In genomic region chr2:85549826-85550225, GRCh38 we compare ENCODE assay signal across 10 cellular contexts. TPM values are rescaled to one million over a fixed set of nuclear protein-coding genes. Genes with fewer than 3 reads are reported as not detected.
DNase-seq lines count a peak whose midpoint lies in the region; ATAC-seq and TF ChIP-seq lines count a peak whose summit lies in the region.
"Had no signal": no experiment of that assay in that cellular context is flagged by ENCODE, and none has a peak within 500 bp of the region (broad histone marks: within the 10 kb centered on the region; RNA-seq: fewer than 3 reads in every experiment).

No MANE protein-coding gene starts in this region.

- peaks cover 18% of the 10 kb centered on the region for H3K27me3 Mint-ChIP-seq in GM23338 (ENCODE audit: insufficient read depth, low read depth, poor library complexity)

- no peaks in the 10 kb centered on the region for H3K4me1 ChIP-seq in GM23338 (ENCODE audit: insufficient read depth)

- H3K36me3 Mint-ChIP-seq in GM23338 (ENCODE audit: low read depth), result peaks cover 77% of the 10 kb centered on the region

- H3K4me3 ChIP-seq in GM23338 (no peak overlapping the region), skeletal muscle cell (ENCODE audit: low read depth, low read length) (no peak overlapping the region)

- H3K9me3 Mint-ChIP-seq in GM23338, result no peaks in the 10 kb centered on the region; the same call in 2 of the 3 replicates

- ATAC-seq in GM23338 (no peak), GM21825 (IDR thresholded peaks at IDR 0.05; ENCODE audit: unreplicated experiment) (no peak)

- no peak overlapping the region for H3K4me3 Mint-ChIP-seq in GM23338

- DNase-seq in GM23338 (ENCODE audit: low spot score), result peak; percentile 44
- DNase-seq in SW 1271 (lab: John Stamatoyannopoulos, UW), result peak; percentile 60 to 73
- peak; percentile 92 for DNase-seq in fibroblast of peridontal ligament (ENCODE audit: extremely low read depth)
- peak; percentile 80 for DNase-seq in skeletal muscle cell (ENCODE audit: low read depth)
- no peak for DNase-seq in posterior cingulate gyrus
- no peak for DNase-seq in ACHN
- DNase-seq in T-helper 2 cell, result no peak
- DNase-seq: activated CD4-positive, alpha-beta T cell treated with anti-CD3 and anti-CD28 coated beads, Interleukin-2, amount 50 U/mL, for 48 hours; NCI-H1092 treated with DMSO at 0.1 percent for 48 hours had no signal

- no peak overlapping the region for H3K27ac ChIP-seq in GM23338 (ENCODE audit: low read depth)

- H3K4me2 ChIP-seq in GM23338, result no peak overlapping the region

- H3K36me3 ChIP-seq in GM23338 (ENCODE audit: insufficient read depth), result peaks cover 37% of the 10 kb centered on the region

- intact Hi-C loops in posterior cingulate gyrus (cut with DNase I), result no loop called here

- in situ Hi-C loops in ACHN (cut with HindIII; ENCODE audit: low pct_ligation_motif_present, low pct_unique_long_range_greater_than_20kb, low sequenced_read_pairs), result loop anchor here (5.0 kb wide), 1 partner anchor 128 kb away; no protein-coding TSS in a partner anchor

- H2AFZ ChIP-seq in GM23338, result no peak overlapping the region

- peaks cover 8% of the 10 kb centered on the region; the same call in 2 of the 3 replicates for H3K4me1 Mint-ChIP-seq in GM23338

- no peaks in the 10 kb centered on the region for H3K27me3 ChIP-seq in GM23338 (ENCODE audit: insufficient read depth)

- no peaks in the 10 kb centered on the region for H4K20me1 ChIP-seq in GM23338 (replicated peaks; ENCODE audit: insufficient read depth)

- no peak overlapping the region for H3K27ac Mint-ChIP-seq in GM23338

- H3F3A ChIP-seq in GM23338 (replicated peaks; ENCODE audit: low read depth), result peaks cover 27% of the 10 kb centered on the region

- H3K9me2 ChIP-seq in GM23338 (ENCODE audit: insufficient read depth), result no peaks in the 10 kb centered on the region

- H3K79me2 ChIP-seq in GM23338 (replicated peaks; ENCODE audit: insufficient read depth), result no peaks in the 10 kb centered on the region

- TF ChIP-seq CTCF in GM23338 (conservative IDR thresholded peaks at IDR 0.05; ENCODE audit: low read depth in 2 of 2), result no peak

TF ChIP-seq in GM23338, 12 proteins besides CTCF, POLR2A, EP300 and RAD21 (continues in another document):
- TF ChIP-seq ZNF331 (CRISPR knock-in tag; IDR thresholded peaks at IDR 0.05; ENCODE audit: low read depth) (no peak), NANOG (IDR thresholded peaks at IDR 0.05; ENCODE audit: borderline replicate concordance) (no peak), ETS1 (IDR thresholded peaks at IDR 0.05) (no peak), ZNF114 (CRISPR knock-in tag; IDR thresholded peaks at IDR 0.05) (no peak), EZH2 (IDR thresholded peaks at IDR 0.05; ENCODE audit: low read depth, unreplicated experiment) (no peak), ZNF462 (CRISPR knock-in tag; IDR thresholded peaks at IDR 0.05) (no peak), EZH2phosphoT487 (IDR thresholded peaks at IDR 0.05; ENCODE audit: unreplicated experiment) (no peak), JUNB (IDR thresholded peaks at IDR 0.05; ENCODE audit: unreplicated experiment) (no peak), POLR2AphosphoS5 (IDR thresholded peaks at IDR 0.05; ENCODE audit: low read depth) (no peak), STAT1 (IDR thresholded peaks at IDR 0.05; ENCODE audit: unreplicated experiment) (no peak)

RNA-seq across cellular contexts. Expression of gene MAT2A, which starts 10.9 kb away (rescaled TPM):
- total RNA-seq in GM23338 (2014; rRNA removed; shearing (Covaris generic)), result 206 and 232 TPM in 2 replicates
- 74.4 and 105 TPM in 2 replicates for polyA plus RNA-seq in GM23338 (2016; fragmentation: Nextera tagmentation; extraction: Ambion mirVana)

RNA-seq across cellular contexts. Expression of gene GGCX, which starts 11.5 kb away (rescaled TPM):
- total RNA-seq in GM23338 (2014; rRNA removed; shearing (Covaris generic)), result 30.8 and 36.2 TPM in 2 replicates
- 14.4 and 15.3 TPM in 2 replicates for polyA plus RNA-seq in GM23338 (2016; fragmentation: Nextera tagmentation; extraction: Ambion mirVana)

RNA-seq across cellular contexts. Expression of gene VAMP8, which starts 27.6 kb away (rescaled TPM):
- 16.3 and 17.4 TPM in 2 replicates for total RNA-seq in GM23338 (2014; rRNA removed; shearing (Covaris generic))
- polyA plus RNA-seq in GM23338 (2016; fragmentation: Nextera tagmentation; extraction: Ambion mirVana), result 71.7 and 73.0 TPM in 2 replicates

RNA-seq across cellular contexts. Expression of gene VAMP5, which starts 34.4 kb away (rescaled TPM):
- 0.87 and 2.6 TPM in 2 replicates for total RNA-seq in GM23338 (2014; rRNA removed; shearing (Covaris generic))
- 5.5 and 7.8 TPM in 2 replicates for polyA plus RNA-seq in GM23338 (2016; fragmentation: Nextera tagmentation; extraction: Ambion mirVana)

RNA-seq across cellular contexts. Expression of gene RNF181, which starts 45.7 kb away (rescaled TPM):
- total RNA-seq in GM23338 (2014; rRNA removed; shearing (Covaris generic)), result 114 and 145 TPM in 2 replicates
- 260 and 276 TPM in 2 replicates for polyA plus RNA-seq in GM23338 (2016; fragmentation: Nextera tagmentation; extraction: Ambion mirVana)

Comparison
In these comparisons a context has a peak if more than half of its experiments do, and no peak if none do; other contexts are left out.
1. DNase-seq: peak in GM23338 (single experiment), SW 1271 (2 of 2), fibroblast of peridontal ligament (single experiment) and skeletal muscle cell (single experiment); none in posterior cingulate gyrus (0 of 10), ACHN (single experiment) and T-helper 2 cell (0 of 5).